ENCODE assay signal across 1 cellular context in genomic region chr17:41773731-41774193, GRCh38.
TF ChIP-seq lines count a peak whose summit lies in the region.

No MANE protein-coding gene starts in this region.

TF ChIP-seq in K562, 482 proteins besides CTCF, POLR2A, EP300 and RAD21:
- no peak for TF ChIP-seq FOXJ3 (CRISPR knock-in tag; IDR thresholded peaks at IDR 0.05)
- TF ChIP-seq SMAD3 (CRISPR knock-in tag; conservative IDR thresholded peaks at IDR 0.05): no peak
- TF ChIP-seq TEAD2 (tag; IDR thresholded peaks at IDR 0.05): no peak
- no peak for TF ChIP-seq TAF7 (tag; IDR thresholded peaks at IDR 0.05)
- TF ChIP-seq NCOR1 (IDR thresholded peaks at IDR 0.05): no peak
- no peak for TF ChIP-seq ZNF639 (CRISPR knock-in tag; conservative IDR thresholded peaks at IDR 0.05 in 1 of 2, IDR thresholded peaks at IDR 0.05 in 1 of 2)
- TF ChIP-seq VEZF1 (CRISPR knock-in tag; IDR thresholded peaks at IDR 0.05): no peak
- TF ChIP-seq ZNF23 (CRISPR knock-in tag; IDR thresholded peaks at IDR 0.05): no peak
- TF ChIP-seq RBM15 (IDR thresholded peaks at IDR 0.05; ENCODE audit: insufficient read depth, low read length): no peak
- no peak for TF ChIP-seq NCOA2 (IDR thresholded peaks at IDR 0.05; ENCODE audit: partially characterized antibody in 2 of 2)
- no peak for TF ChIP-seq NR3C1 (CRISPR knock-in tag; IDR thresholded peaks at IDR 0.05)
- TF ChIP-seq ZFP36 (IDR thresholded peaks at IDR 0.05; ENCODE audit: low read depth, low read length, partially characterized antibody): no peak
